In genomic region chr2:136135924-136136906, GRCh38 we compare ENCODE assay signal across 9 cellular contexts. TPM values are rescaled to one million over a fixed set of nuclear protein-coding genes. Genes with fewer than 3 reads are reported as not detected.
DNase-seq lines count a peak whose midpoint lies in the region; ATAC-seq and TF ChIP-seq lines count a peak whose summit lies in the region.
"Had no signal": no experiment of that assay in that cellular context is flagged by ENCODE, and none has a peak within 500 bp of the region (broad histone marks: within the 10 kb centered on the region; RNA-seq: fewer than 3 reads in every experiment).

No MANE protein-coding gene starts in this region.

- H3K9me3 Mint-ChIP-seq in Calu3 (ENCODE audit: low read depth, unreplicated experiment): no peaks in the 10 kb centered on the region

- H3K27me3 ChIP-seq in BLaER1 treated with 17β-estradiol and CSF1 and Interleukin-3, amounts not matched to agents 10 nM and 100 nM: no peaks in the 10 kb centered on the region
- no peaks in the 10 kb centered on the region for H3K27me3 ChIP-seq in SU-DHL-6 (ENCODE audit: low read length)
- H3K27me3 ChIP-seq in body of pancreas: no peaks in the 10 kb centered on the region

- BruUV-seq in Calu3 (replicated peaks; lab: Mats Ljungman, UMichigan): no TSS peak

- H3K4me3 Mint-ChIP-seq in Calu3 (ENCODE audit: low read depth, unreplicated experiment): no peak overlapping the region

- peaks cover 54% of the 10 kb centered on the region for H3F3A ChIP-seq in SU-DHL-6 (ENCODE audit: insufficient read depth)

- no peaks in the 10 kb centered on the region for H3K79me2 ChIP-seq in SU-DHL-6 (ENCODE audit: insufficient read depth, low read length)
- H3K79me2 ChIP-seq: parathyroid adenoma had no signal

- H2AFZ ChIP-seq in SU-DHL-6 (ENCODE audit: low read depth, low read length, severe bottlenecking): no peak overlapping the region
- H2AFZ ChIP-seq: parathyroid adenoma had no signal

- peak in 1 of 3 donors; percentile 42 for TF ChIP-seq POLR2A in body of pancreas (IDR thresholded peaks at IDR 0.05)

- no peaks in the 10 kb centered on the region; a peak in 1 of 22 replicates for H4K20me1 ChIP-seq in BLaER1 treated with 17β-estradiol and CSF1 and Interleukin-3, amounts not matched to agents 10 nM and 100 nM
- H4K20me1 ChIP-seq in SU-DHL-6 (ENCODE audit: low read depth, low read length): no peaks in the 10 kb centered on the region

- H3K4me2 ChIP-seq in BLaER1 treated with 17β-estradiol and CSF1 and Interleukin-3, amounts not matched to agents 10 nM and 100 nM: peak overlapping the region; percentile 80 to 97 (median 89)
- peak overlapping the region; percentile 82 for H3K4me2 ChIP-seq in SU-DHL-6 (ENCODE audit: low read depth, low read length, poor library complexity, severe bottlenecking)

- peak overlapping the region in 10 of 11 experiments; percentile 40 to 85 (median 81); a peak in 19 of 22 replicates for H3K9ac ChIP-seq in BLaER1 treated with 17β-estradiol and CSF1 and Interleukin-3, amounts not matched to agents 10 nM and 100 nM
- H3K9ac ChIP-seq in SU-DHL-6 (ENCODE audit: low read length): peak overlapping the region; percentile 62
- H3K9ac ChIP-seq: parathyroid adenoma had no signal

- no peaks in the 10 kb centered on the region for H3K27me3 Mint-ChIP-seq in Calu3 (ENCODE audit: unreplicated experiment)

- WGBS in body of pancreas, 2 donors: 56 to 60% methylated on average over 8 of the region's 8 CpGs

- H3K9me2 ChIP-seq in SU-DHL-6 (replicated peaks; ENCODE audit: insufficient read depth, low read length): no peaks in the 10 kb centered on the region

- peak overlapping the region; percentile 1 to 96 (median 90); a peak in 20 of 22 replicates for H3K27ac ChIP-seq in BLaER1 treated with 17β-estradiol and CSF1 and Interleukin-3, amounts not matched to agents 10 nM and 100 nM
- H3K27ac ChIP-seq in SU-DHL-6 (ENCODE audit: low read depth, low read length): peak overlapping the region; percentile 100
- peak overlapping the region in 2 of 4 donors; percentile 37 to 58 for H3K27ac ChIP-seq in body of pancreas
- H3K27ac ChIP-seq: parathyroid adenoma had no signal

- TF ChIP-seq CTCF in SU-DHL-6 (IDR thresholded peaks at IDR 0.05; ENCODE audit: insufficient read depth, low read length, poor library complexity, severe bottlenecking) (no peak), body of pancreas (IDR thresholded peaks at IDR 0.05) (no peak), Calu3 (IDR thresholded peaks at IDR 0.05; ENCODE audit: unreplicated experiment) (no peak)

- ATAC-seq in GM19395 (IDR thresholded peaks at IDR 0.05; ENCODE audit: unreplicated experiment): peak; percentile 48
- peak; percentile 28 for ATAC-seq in HG03457 (IDR thresholded peaks at IDR 0.05; ENCODE audit: unreplicated experiment)
- peak; percentile 33 for ATAC-seq in body of pancreas

- DNase-seq in body of pancreas: peak in 2 of 4 donors; percentile 21 to 68
- DNase-seq in stimulated activated CD4-positive, alpha-beta T cell treated with anti-CD3 and anti-CD28 coated beads, TNF-alpha, amount 100 ng/mL, for 1 hour (ENCODE audit: low read depth in 3 of 3, low spot score in 1 of 3): peak in 2 of 3 donors; percentile 59 to 61
- DNase-seq in Calu3: no peak
- no peak for DNase-seq in posterior vena cava (ENCODE audit: low spot score)

- CTCF ChIA-PET in Calu3 (lab: Charles Lee): interaction anchor here (0.7 kb wide), 1 partner anchor 74 kb away, joined by 3 read pairs; no protein-coding TSS in a partner anchor

- H3K27ac Mint-ChIP-seq in Calu3 (ENCODE audit: unreplicated experiment): no peak overlapping the region

- peaks cover 39% of the 10 kb centered on the region for H3K4me1 Mint-ChIP-seq in Calu3 (ENCODE audit: low read depth, unreplicated experiment)

- H3K4me1 ChIP-seq in BLaER1 treated with 17β-estradiol and CSF1 and Interleukin-3, amounts not matched to agents 10 nM and 100 nM: peaks cover 68 to 97% (median 91%) of the 10 kb centered on the region in 10 experiments
- no peaks in the 10 kb centered on the region for H3K4me1 ChIP-seq in body of pancreas
- H3K4me1 ChIP-seq: parathyroid adenoma had no signal

- 0 out of 22 replicates have a peak, but pooled peaks cover 0 to 8% (median 0%) of the 10 kb centered on the region in 11 experiments for H3K9me3 ChIP-seq in BLaER1 treated with 17β-estradiol and CSF1 and Interleukin-3, amounts not matched to agents 10 nM and 100 nM (replicated peaks in 1 of 11)
- H3K9me3 ChIP-seq in SU-DHL-6 (ENCODE audit: insufficient read depth, low read length) (no peaks in the 10 kb centered on the region), body of pancreas (no peaks in the 10 kb centered on the region)

- H3K36me3 ChIP-seq in BLaER1 treated with 17β-estradiol and CSF1 and Interleukin-3, amounts not matched to agents 10 nM and 100 nM: no peaks in the 10 kb centered on the region; a peak in 1 of 22 replicates
- H3K36me3 ChIP-seq in SU-DHL-6 (ENCODE audit: low read length) (no peaks in the 10 kb centered on the region), body of pancreas (replicated peaks in 1 of 2; ENCODE audit: insufficient read depth in 1 of 2, low read depth in 2 of 2) (no peaks in the 10 kb centered on the region)

- H3K4me3 ChIP-seq in BLaER1 treated with 17β-estradiol and CSF1 and Interleukin-3, amounts not matched to agents 10 nM and 100 nM: peak overlapping the region in 8 of 10 experiments; percentile 12 to 46 (median 38); a peak in 9 of 20 replicates
- H3K4me3 ChIP-seq in SU-DHL-6 (ENCODE audit: insufficient read depth, low read length, poor library complexity, severe bottlenecking): peak overlapping the region; percentile 28
- no peak overlapping the region for H3K4me3 ChIP-seq in body of pancreas

- intact Hi-C loops in body of pancreas (cut with DNase I) (no loop called here), Calu3 (cut with micrococcal nuclease; ENCODE audit: unreplicated experiment) (no loop called here), posterior vena cava (cut with DNase I) (no loop called here)

- no peaks in the 10 kb centered on the region for H3K36me3 Mint-ChIP-seq in Calu3 (ENCODE audit: insufficient read depth, unreplicated experiment)

RNA-seq across cellular contexts. Expression of gene CXCR4, which starts 18.3 kb away (rescaled TPM):
- total RNA-seq in body of pancreas (10 to 100 TPM in 1 of 2 donors, under 1 TPM in 1; 0.33 to 10.6 TPM), Calu3 (2022) (12.4 and 16.7 TPM in 2 replicates), posterior vena cava (1 to 10 TPM; 7.8 to 8.3 TPM)

Comparison
In these comparisons a context has a peak if more than half of its experiments do, and no peak if none do; other contexts are left out.
1. H3K4me3 ChIP-seq: peak in BLaER1 treated with 17β-estradiol and CSF1 and Interleukin-3, amounts not matched to agents 10 nM and 100 nM (8 of 10) and SU-DHL-6 (single experiment); none in body of pancreas (0 of 2).
2. DNase-seq: peak in stimulated activated CD4-positive, alpha-beta T cell treated with anti-CD3 and anti-CD28 coated beads, TNF-alpha, amount 100 ng/mL, for 1 hour (2 of 3); none in Calu3 (single experiment) and posterior vena cava (single experiment).
3. Peak in every context shown above with its lines, with median percentiles within 50 percentile points of each other: ATAC-seq.